13 cellular contexts compared by ENCODE assay signal in genomic region chr2:65378308-65378689, GRCh38.
"Had no signal": no experiment of that assay in that cellular context is flagged by ENCODE, and none has a peak within 500 bp of the region (broad histone marks: within the 10 kb centered on the region; RNA-seq: fewer than 3 reads in every experiment).

No MANE protein-coding gene starts in this region.

- H3K9me3 Mint-ChIP-seq: activated naive CD8-positive, alpha-beta T cell treated with anti-CD3 and anti-CD28 coated beads, Interleukin-2, amount 10 ng/mL, durations not matched to agents 7 days and 5 days; effector memory CD8-positive, alpha-beta T cell; natural killer cell had no signal

- H3K4me3 Mint-ChIP-seq: activated naive CD8-positive, alpha-beta T cell treated with anti-CD3 and anti-CD28 coated beads, Interleukin-2, amount 10 ng/mL, durations not matched to agents 7 days and 5 days; effector memory CD8-positive, alpha-beta T cell; natural killer cell had no signal

- DNase-seq: activated CD4-positive, alpha-beta T cell treated with anti-CD3 and anti-CD28 coated beads for 1 hour; activated CD4-positive, alpha-beta T cell treated with anti-CD3 and anti-CD28 coated beads, Interleukin-2, amount 50 U/mL, for 4 hours; activated naive CD4-positive, alpha-beta T cell; activated naive CD8-positive, alpha-beta T cell treated with anti-CD3 and anti-CD28 coated beads, Interleukin-2, amount 10 ng/mL, durations not matched to agents 7 days and 5 days; activated T-cell treated with anti-CD3 and anti-CD28 coated beads for 4 hours; effector memory CD8-positive, alpha-beta T cell; natural killer cell; stimulated activated CD4-positive, alpha-beta T cell treated with anti-CD3 and anti-CD28 coated beads, Interleukin-4, amount 100 ng/mL, for 24 hours; stimulated activated naive CD4-positive, alpha-beta T cell had no signal

- H3K27ac Mint-ChIP-seq: activated naive CD8-positive, alpha-beta T cell treated with anti-CD3 and anti-CD28 coated beads, Interleukin-2, amount 10 ng/mL, durations not matched to agents 7 days and 5 days; effector memory CD8-positive, alpha-beta T cell; natural killer cell had no signal

- H3K27ac ChIP-seq: neutrophil, right atrium auricular region, skin epidermis, VCaP had no signal

- H3K27me3 ChIP-seq: neutrophil, right atrium auricular region had no signal

- H3K36me3 ChIP-seq: neutrophil, right atrium auricular region had no signal

- H3K4me3 ChIP-seq: right atrium auricular region, skin epidermis had no signal

- H3K36me3 Mint-ChIP-seq: activated naive CD8-positive, alpha-beta T cell treated with anti-CD3 and anti-CD28 coated beads, Interleukin-2, amount 10 ng/mL, durations not matched to agents 7 days and 5 days; natural killer cell had no signal

- ATAC-seq: effector memory CD8-positive, alpha-beta T cell; natural killer cell had no signal

- H3K9me3 ChIP-seq: neutrophil, right atrium auricular region had no signal

- H3K27me3 Mint-ChIP-seq: effector memory CD8-positive, alpha-beta T cell had no signal
